ENCODE assay signal across 18 cellular contexts in genomic region chr14:51676549-51676948, GRCh38. TPM values are rescaled to one million over a fixed set of nuclear protein-coding genes. Genes with fewer than 3 reads are reported as not detected.
DNase-seq lines count a peak whose midpoint lies in the region; ATAC-seq and TF ChIP-seq lines count a peak whose summit lies in the region.
"Had no signal": no experiment of that assay in that cellular context is flagged by ENCODE, and none has a peak within 500 bp of the region (broad histone marks: within the 10 kb centered on the region; RNA-seq: fewer than 3 reads in every experiment).

No MANE protein-coding gene starts in this region.

- no peak overlapping the region for H3K23ac ChIP-seq in neuronal stem cell (ENCODE audit: low read depth, low read length, poor library complexity)

- H3K4me3 ChIP-seq in SK-N-SH (ENCODE audit: low read depth in 2 of 2, low read length in 1 of 2) (no peak overlapping the region), SJCRH30 (no peak overlapping the region), skeletal muscle satellite cell (ENCODE audit: low read length) (no peak overlapping the region), neuronal stem cell (ENCODE audit: low read length in 2 of 2) (no peak overlapping the region)
- H3K4me3 ChIP-seq: stomach had no signal

- TF ChIP-seq CTCF in SK-N-SH (IDR thresholded peaks at IDR 0.05), result no peak

- H3K9me3 ChIP-seq in SK-N-SH (no peaks in the 10 kb centered on the region), SJCRH30 (replicated peaks) (no peaks in the 10 kb centered on the region), skeletal muscle satellite cell (replicated peaks; ENCODE audit: low read length) (no peaks in the 10 kb centered on the region), neuronal stem cell (replicated peaks in 1 of 2; ENCODE audit: control insufficient read depth in 2 of 2, insufficient read depth in 1 of 2, low read depth in 1 of 2, low read length in 2 of 2) (peaks cover 0 to 7% of the 10 kb centered on the region in 2 donors)
- H3K9me3 ChIP-seq: stomach had no signal

- H3K4me2 ChIP-seq in SK-N-SH (peak overlapping the region; percentile 33; the same call in 1 of the 2 replicates), skeletal muscle satellite cell (ENCODE audit: low read length) (peak overlapping the region; percentile 54), neuronal stem cell (ENCODE audit: insufficient read depth, low read length, poor library complexity, severe bottlenecking) (no peak overlapping the region)

- no peak overlapping the region for H3K14ac ChIP-seq in neuronal stem cell (ENCODE audit: low read length)

- peaks cover 100% of the 10 kb centered on the region for H4K20me1 ChIP-seq in SK-N-SH (ENCODE audit: insufficient read depth)

- H3K9ac ChIP-seq in SK-N-SH, result no peak overlapping the region
- H3K9ac ChIP-seq in skeletal muscle satellite cell (ENCODE audit: low read depth, low read length), result peak overlapping the region; percentile 55
- no peak overlapping the region for H3K9ac ChIP-seq in neuronal stem cell (ENCODE audit: low read depth, low read length, poor library complexity)
- H3K9ac ChIP-seq: parathyroid adenoma had no signal

- no peaks in the 10 kb centered on the region for H3K79me1 ChIP-seq in neuronal stem cell (ENCODE audit: low read depth, low read length)

- no peak overlapping the region for H3K18ac ChIP-seq in neuronal stem cell (ENCODE audit: low read length)

- H3K27me3 ChIP-seq in SK-N-SH (ENCODE audit: insufficient read depth) (no peaks in the 10 kb centered on the region), SJCRH30 (no peaks in the 10 kb centered on the region), skeletal muscle satellite cell (ENCODE audit: control insufficient read depth, insufficient read depth, low read length) (no peaks in the 10 kb centered on the region), neuronal stem cell (ENCODE audit: control insufficient read depth in 3 of 3, insufficient read depth in 3 of 3, low read depth in 1 of 3, low read length in 3 of 3) (no peaks in the 10 kb centered on the region)
- H3K27me3 ChIP-seq: stomach had no signal

- ATAC-seq in SK-N-SH treated with all-trans-retinoic acid at 6 μM for 48 hours, result no peak
- ATAC-seq: CD8-positive, alpha-beta T cell had no signal

- H2BK12ac ChIP-seq in neuronal stem cell (ENCODE audit: low read length), result no peak overlapping the region

- no peak overlapping the region for H4K91ac ChIP-seq in neuronal stem cell (ENCODE audit: low read depth, low read length, poor library complexity)

- no peak overlapping the region for H2AFZ ChIP-seq in SK-N-SH (ENCODE audit: low read depth)
- H2AFZ ChIP-seq in neuronal stem cell (ENCODE audit: low read length), result no peak overlapping the region
- H2AFZ ChIP-seq: parathyroid adenoma had no signal

- no peak for TF ChIP-seq RAD21 in SK-N-SH (IDR thresholded peaks at IDR 0.05; ENCODE audit: low read length)

- H2AK5ac ChIP-seq in neuronal stem cell (ENCODE audit: low read depth, low read length), result no peak overlapping the region

- H3K79me2 ChIP-seq in SK-N-SH (ENCODE audit: insufficient read depth), result peaks cover 100% of the 10 kb centered on the region
- H3K79me2 ChIP-seq: parathyroid adenoma had no signal

- H2BK5ac ChIP-seq in neuronal stem cell (ENCODE audit: low read length), result no peak overlapping the region

- peaks cover 69% of the 10 kb centered on the region for H3F3A ChIP-seq in SK-N-SH (replicated peaks; ENCODE audit: insufficient read depth)

- H3K4ac ChIP-seq in neuronal stem cell (ENCODE audit: low read length), result no peak overlapping the region

- H3K27ac ChIP-seq in SK-N-SH (ENCODE audit: low read depth in 2 of 2, low read length in 1 of 2) (peak overlapping the region; percentile 63 to 65), SJCRH30 (peak overlapping the region; percentile 49), epithelial cell of prostate (peak overlapping the region; percentile 62), neuronal stem cell (replicated peaks; ENCODE audit: low read length) (no peak overlapping the region)
- H3K27ac ChIP-seq: 22Rv1, parathyroid adenoma, stomach had no signal

- CTCF ChIA-PET in SK-N-SH (lab: Yijun Ruan, JAX), result interaction anchor here (1.1 to 2.0 kb wide), 3 partner anchors 17 to 105 kb away, joined by 3 to 9 read pairs (median 3); no protein-coding TSS in a partner anchor

- H3K9me2 ChIP-seq in SK-N-SH, result no peaks in the 10 kb centered on the region

- H4K8ac ChIP-seq in neuronal stem cell (ENCODE audit: low read depth, low read length), result no peak overlapping the region

- DNase-seq in SK-N-SH (no peak), SJCRH30 (no peak), epithelial cell of prostate (ENCODE audit: low read depth, low spot score) (no peak), activated gamma-delta T cell treated with Interleukin-2 at 50 U/mL for 16 hours (no peak), NCI-H446 treated with DMSO at 0.1 percent for 48 hours (lab: John Stamatoyannopoulos, UW) (no peak), neuronal stem cell (ENCODE audit: low spot score) (no peak)
- DNase-seq: activated naive CD4-positive, alpha-beta T cell; CD8-positive, alpha-beta T cell; central memory CD4-positive, alpha-beta T cell; KBM-7; NCI-H1105; NK-92 treated with Interleukin-12 subunit alpha and Interleukin-12 subunit beta, amount 100 ng/mL, for 24 hours; SHP77 treated with DMSO at 0.1 percent for 48 hours; stomach had no signal

- no peak for TF ChIP-seq EP300 in SK-N-SH (IDR thresholded peaks at IDR 0.05; ENCODE audit: borderline replicate concordance in 1 of 2, low read depth in 1 of 2, low read length in 1 of 2)

- POLR2A ChIA-PET in SK-N-SH (lab: Yijun Ruan, JAX), result no interaction called here

- no peak overlapping the region for H2BK120ac ChIP-seq in neuronal stem cell (ENCODE audit: low read depth, low read length)

- no peak overlapping the region for H2BK15ac ChIP-seq in neuronal stem cell (ENCODE audit: low read length)

- H3K36me3 ChIP-seq in SK-N-SH (replicated peaks in 1 of 2; ENCODE audit: control insufficient read depth in 1 of 2, insufficient read depth in 2 of 2, low read length in 1 of 2) (peaks cover 18 to 73% of the 10 kb centered on the region in 2 experiments), SJCRH30 (peaks cover 3% of the 10 kb centered on the region; the same call in 1 of the 2 replicates), skeletal muscle satellite cell (ENCODE audit: insufficient read depth, low read length) (peaks cover 45% of the 10 kb centered on the region), neuronal stem cell (replicated peaks in 1 of 2; ENCODE audit: control insufficient read depth in 2 of 2, insufficient read depth in 2 of 2, low read length in 2 of 2) (no peaks in the 10 kb centered on the region)
- H3K36me3 ChIP-seq: stomach had no signal

- peaks cover 37 to 61% of the 10 kb centered on the region in 2 experiments for H3K4me1 ChIP-seq in SK-N-SH (ENCODE audit: control insufficient read depth in 1 of 2, insufficient read depth in 2 of 2, low read depth in 1 of 2, low read length in 1 of 2)
- peaks cover 15% of the 10 kb centered on the region for H3K4me1 ChIP-seq in SJCRH30
- H3K4me1 ChIP-seq in skeletal muscle satellite cell (ENCODE audit: control insufficient read depth, insufficient read depth, low read length), result peaks cover 87% of the 10 kb centered on the region
- H3K4me1 ChIP-seq in neuronal stem cell (ENCODE audit: control insufficient read depth in 2 of 2, insufficient read depth in 1 of 2, low read depth in 1 of 2, low read length in 2 of 2), result peaks cover 0 to 3% of the 10 kb centered on the region in 2 donors
- H3K4me1 ChIP-seq: parathyroid adenoma had no signal

TF ChIP-seq in SK-N-SH, 30 proteins besides CTCF, POLR2A, EP300 and RAD21 (continues in another document):
- TF ChIP-seq PBX3 (IDR thresholded peaks at IDR 0.05), result no peak
- no peak for TF ChIP-seq USF2 (IDR thresholded peaks at IDR 0.05; ENCODE audit: borderline replicate concordance, low read depth, low read length)

TF ChIP-seq in SK-N-SH treated with all-trans-retinoic acid at 6 μM for 48 hours, 23 proteins besides CTCF, POLR2A, EP300 and RAD21 (continues in another document):
- TF ChIP-seq ZNF565 (CRISPR knock-in tag; conservative IDR thresholded peaks at IDR 0.05; ENCODE audit: low read depth), result no peak
- TF ChIP-seq, protein P1, sequence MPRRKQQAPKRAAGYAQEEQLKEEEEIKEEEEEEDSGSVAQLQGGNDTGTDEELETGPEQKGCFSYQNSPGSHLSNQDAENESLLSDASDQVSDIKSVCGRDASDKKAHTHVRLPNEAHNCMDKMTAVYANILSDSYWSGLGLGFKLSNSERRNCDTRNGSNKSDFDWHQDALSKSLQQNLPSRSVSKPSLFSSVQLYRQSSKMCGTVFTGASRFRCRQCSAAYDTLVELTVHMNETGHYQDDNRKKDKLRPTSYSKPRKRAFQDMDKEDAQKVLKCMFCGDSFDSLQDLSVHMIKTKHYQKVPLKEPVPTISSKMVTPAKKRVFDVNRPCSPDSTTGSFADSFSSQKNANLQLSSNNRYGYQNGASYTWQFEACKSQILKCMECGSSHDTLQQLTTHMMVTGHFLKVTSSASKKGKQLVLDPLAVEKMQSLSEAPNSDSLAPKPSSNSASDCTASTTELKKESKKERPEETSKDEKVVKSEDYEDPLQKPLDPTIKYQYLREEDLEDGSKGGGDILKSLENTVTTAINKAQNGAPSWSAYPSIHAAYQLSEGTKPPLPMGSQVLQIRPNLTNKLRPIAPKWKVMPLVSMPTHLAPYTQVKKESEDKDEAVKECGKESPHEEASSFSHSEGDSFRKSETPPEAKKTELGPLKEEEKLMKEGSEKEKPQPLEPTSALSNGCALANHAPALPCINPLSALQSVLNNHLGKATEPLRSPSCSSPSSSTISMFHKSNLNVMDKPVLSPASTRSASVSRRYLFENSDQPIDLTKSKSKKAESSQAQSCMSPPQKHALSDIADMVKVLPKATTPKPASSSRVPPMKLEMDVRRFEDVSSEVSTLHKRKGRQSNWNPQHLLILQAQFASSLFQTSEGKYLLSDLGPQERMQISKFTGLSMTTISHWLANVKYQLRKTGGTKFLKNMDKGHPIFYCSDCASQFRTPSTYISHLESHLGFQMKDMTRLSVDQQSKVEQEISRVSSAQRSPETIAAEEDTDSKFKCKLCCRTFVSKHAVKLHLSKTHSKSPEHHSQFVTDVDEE (CRISPR knock-in tag; IDR thresholded peaks at IDR 0.05), result no peak
- TF ChIP-seq ZNF8 (CRISPR knock-in tag; IDR thresholded peaks at IDR 0.05), result no peak
- no peak for TF ChIP-seq RARB (CRISPR knock-in tag; IDR thresholded peaks at IDR 0.05)
- no peak for TF ChIP-seq ZNF70 (CRISPR knock-in tag; IDR thresholded peaks at IDR 0.05)

RNA-seq across cellular contexts. Expression of gene FRMD6, which starts 24.8 kb away (rescaled TPM):
- 147 and 169 TPM in 2 replicates for polyA plus RNA-seq in SK-N-SH (2012; rRNA removed)
- 125 and 136 TPM in 2 replicates for polyA plus RNA-seq in SK-N-SH (2012; cell fraction: cytosol; rRNA removed)
- 171 and 281 TPM in 2 replicates for polyA plus RNA-seq in SK-N-SH (2012; cell fraction: nucleus; rRNA removed)
- total RNA-seq in SJCRH30 (2014; rRNA removed; shearing (Covaris generic)), result 15.5 and 18.7 TPM in 2 replicates
- total RNA-seq in skeletal muscle satellite cell (2012; rRNA removed), result 148 and 178 TPM in 2 replicates
- polyA plus RNA-seq in neuronal stem cell (2013, experiment 1 of 2), result 8.9 TPM
- polyA plus RNA-seq in neuronal stem cell (2013, experiment 2 of 2), result 9.2 TPM
